Comparison of ENCODE assay signal across 1 cellular context in genomic region chr2:201275991-201276390, GRCh38.
TF ChIP-seq lines count a peak whose summit lies in the region.

No MANE protein-coding gene starts in this region.

TF ChIP-seq in GM12878, 131 proteins besides CTCF, POLR2A, EP300 and RAD21:
- TF ChIP-seq TAF1 (IDR thresholded peaks at IDR 0.05; ENCODE audit: borderline replicate concordance, low read depth, low read length) (no peak), RBBP5 (conservative IDR thresholded peaks at IDR 0.05) (no peak), ZNF687 (IDR thresholded peaks at IDR 0.05) (no peak), BMI1 (IDR thresholded peaks at IDR 0.05; ENCODE audit: borderline replicate concordance) (no peak), YY1 (IDR thresholded peaks at IDR 0.05; ENCODE audit: low read depth, low read length) (no peak), ZNF217 (IDR thresholded peaks at IDR 0.05) (no peak), RCOR1 (conservative IDR thresholded peaks at IDR 0.05; ENCODE audit: low read depth, low read length) (no peak), BCLAF1 (IDR thresholded peaks at IDR 0.05) (no peak), SMARCA5 (IDR thresholded peaks at IDR 0.05) (no peak)
